Comparison of ENCODE assay signal across 18 cellular contexts in the genomic region with DNA sequence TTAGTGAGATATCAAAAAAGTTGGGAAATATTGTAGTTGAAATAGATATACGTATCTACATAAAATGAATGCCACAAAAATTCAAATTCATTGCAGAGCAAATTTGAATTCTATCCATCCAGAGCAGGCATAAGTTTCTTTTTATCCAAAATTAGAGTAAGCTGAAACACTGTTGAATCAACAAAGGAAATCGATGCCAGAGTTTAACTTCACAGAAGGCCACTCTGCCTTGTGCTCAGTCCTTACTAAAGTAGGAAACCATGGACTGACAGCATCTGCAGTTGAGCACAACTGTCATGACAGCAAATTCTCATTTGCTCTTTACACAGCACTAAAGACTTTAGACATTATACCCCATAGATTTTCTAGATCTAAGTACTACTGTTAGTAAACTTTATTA. TPM values are rescaled to one million over a fixed set of nuclear protein-coding genes. Genes with fewer than 3 reads are reported as not detected.
DNase-seq lines count a peak whose midpoint lies in the region; ATAC-seq, FAIRE-seq and TF ChIP-seq lines count a peak whose summit lies in the region.
"Had no signal": no experiment of that assay in that cellular context is flagged by ENCODE, and none has a peak within 500 bp of the region (broad histone marks: within the 10 kb centered on the region; RNA-seq: fewer than 3 reads in every experiment).

No MANE protein-coding gene starts in this region.

- no peak for DNase-seq in A549 (ENCODE audit: low read depth in 1 of 2, low spot score in 1 of 2)
- DNase-seq in Karpas-422 = no peak
- peak; percentile 20 for DNase-seq in fibroblast of peridontal ligament (ENCODE audit: extremely low read depth)
- no peak for DNase-seq in mesendoderm
- DNase-seq in NCI-H187 treated with DMSO at 0.1 percent for 48 hours (lab: John Stamatoyannopoulos, UW) = no peak
- DNase-seq in activated T-cell treated with anti-CD3 and anti-CD28 coated beads, Interleukin-2, amount 50 U/mL, for 72 hours = no peak
- DNase-seq in foreskin fibroblast = no peak
- DNase-seq in stimulated activated naive CD4-positive, alpha-beta T cell (lab: John Stamatoyannopoulos, UW) = no peak
- DNase-seq: 8988T; CD4-positive, alpha-beta T cell; DMS153; DMS79; GDM1; GM23248 had no signal

- TF ChIP-seq RAD21 in A549 (conservative IDR thresholded peaks at IDR 0.05 in 1 of 2, IDR thresholded peaks at IDR 0.05 in 1 of 2) = no peak

- H2BK5ac ChIP-seq in mesendoderm (ENCODE audit: low read length) = no peak overlapping the region

- H3K9me3 ChIP-seq in A549 (no peaks in the 10 kb centered on the region), Karpas-422 (ENCODE audit: low read length) (no peaks in the 10 kb centered on the region)
- H3K9me3 ChIP-seq: HAP-1 had no signal

- H4K8ac ChIP-seq in mesendoderm (ENCODE audit: low read depth, low read length) = no peak overlapping the region

- POLR2A ChIA-PET in A549 (lab: Yijun Ruan, JAX) = no interaction called here

- TF ChIP-seq CTCF in A549 (IDR thresholded peaks at IDR 0.05) (no peak), foreskin fibroblast (IDR thresholded peaks at IDR 0.05; ENCODE audit: low read depth, low read length) (no peak)

- H2AK5ac ChIP-seq in mesendoderm (ENCODE audit: low read length) = no peak overlapping the region

- peaks cover 6% of the 10 kb centered on the region; the same call in 1 of the 3 replicates for H3K4me1 ChIP-seq in A549
- peaks cover 51% of the 10 kb centered on the region for H3K4me1 ChIP-seq in Karpas-422 (ENCODE audit: low read length)
- no peaks in the 10 kb centered on the region for H3K4me1 ChIP-seq in mesendoderm (ENCODE audit: control insufficient read depth, low read depth, low read length)
- H3K4me1 ChIP-seq: HAP-1 had no signal

- no peaks in the 10 kb centered on the region for H3K27me3 ChIP-seq in Karpas-422 (ENCODE audit: low read length)
- no peaks in the 10 kb centered on the region for H3K27me3 ChIP-seq in mesendoderm (ENCODE audit: insufficient read depth, low read length, poor library complexity)

- H3K4me2 ChIP-seq in A549 (no peak overlapping the region), Karpas-422 (ENCODE audit: low read depth, low read length, poor library complexity, severe bottlenecking) (no peak overlapping the region), mesendoderm (ENCODE audit: low read length) (no peak overlapping the region)

- H3K79me1 ChIP-seq in mesendoderm (ENCODE audit: low read length) = no peaks in the 10 kb centered on the region

- peak overlapping the region; percentile 73 for H2BK120ac ChIP-seq in mesendoderm (ENCODE audit: low read depth, low read length)

- 73% methylated on average over 2 of the region's 2 CpGs for WGBS in A549 (ENCODE audit: missing lambda C conversion rate)
- no CpG with 5 or more reads among the region's 2 CpGs for WGBS in mesendoderm (ENCODE audit: extremely low coverage, insufficient coverage, low lambda C conversion rate)

- H3K4me1 Mint-ChIP-seq in activated T-cell treated with anti-CD3 and anti-CD28 coated beads, Interleukin-2, amount 50 U/mL, for 72 hours (ENCODE audit: low read depth) = peaks cover 42% of the 10 kb centered on the region

- H4K20me1 ChIP-seq in Karpas-422 (ENCODE audit: insufficient read depth, low read depth, low read length) = peaks cover 11% of the 10 kb centered on the region

- no peaks in the 10 kb centered on the region for H3K9me3 Mint-ChIP-seq in activated T-cell treated with anti-CD3 and anti-CD28 coated beads, Interleukin-2, amount 50 U/mL, for 72 hours
- H3K9me3 Mint-ChIP-seq: CD4-positive, alpha-beta T cell had no signal

- H3K27ac ChIP-seq in A549 = no peak overlapping the region
- H3K27ac ChIP-seq in Karpas-422 (ENCODE audit: low read length) = 0 out of 2 replicates have a peak overlapping the region, but pooled peaks have one; percentile 8
- H3K27ac ChIP-seq in mesendoderm (ENCODE audit: low read depth, low read length) = no peak overlapping the region
- H3K27ac ChIP-seq: C4-2B, GM23248 had no signal

- H3K36me3 Mint-ChIP-seq in activated T-cell treated with anti-CD3 and anti-CD28 coated beads, Interleukin-2, amount 50 U/mL, for 72 hours (ENCODE audit: insufficient read depth in 2 of 2) = peaks cover 11 to 23% of the 10 kb centered on the region in 2 donors

- CTCF ChIA-PET in A549 (lab: Yijun Ruan, JAX) = interaction anchor here (1.3 kb wide), 2 partner anchors 13 to 72 kb away, joined by 3 to 4 read pairs; no protein-coding TSS in a partner anchor

- H3K18ac ChIP-seq in mesendoderm (ENCODE audit: low read length) = no peak overlapping the region

- H3K36me3 ChIP-seq in Karpas-422 (ENCODE audit: insufficient read depth, low read length) = peaks cover 84% of the 10 kb centered on the region; the same call in 1 of the 2 replicates
- H3K36me3 ChIP-seq in mesendoderm (ENCODE audit: control insufficient read depth, insufficient read depth, low read length) = no peaks in the 10 kb centered on the region
- H3K36me3 ChIP-seq: HAP-1 had no signal

- no peaks in the 10 kb centered on the region for H3K27me3 Mint-ChIP-seq in activated T-cell treated with anti-CD3 and anti-CD28 coated beads, Interleukin-2, amount 50 U/mL, for 72 hours (ENCODE audit: low read depth)
- H3K27me3 Mint-ChIP-seq: CD4-positive, alpha-beta T cell had no signal

- H3K4me3 ChIP-seq in A549 (no peak overlapping the region), Karpas-422 (ENCODE audit: low read length) (no peak overlapping the region), mesendoderm (ENCODE audit: low read length) (no peak overlapping the region), foreskin fibroblast (ENCODE audit: low read depth in 1 of 2, low read length in 2 of 2) (no peak overlapping the region)
- H3K4me3 ChIP-seq: GM23248, HAP-1 had no signal

- no peak overlapping the region for H2BK15ac ChIP-seq in mesendoderm (replicated peaks; ENCODE audit: low read depth)

- no peak overlapping the region for H2AFZ ChIP-seq in Karpas-422 (ENCODE audit: low read length)
- H2AFZ ChIP-seq: GM23248 had no signal

- no peak overlapping the region for H3K56ac ChIP-seq in mesendoderm (ENCODE audit: low read length)

- peaks cover 96% of the 10 kb centered on the region for H3K79me2 ChIP-seq in Karpas-422 (ENCODE audit: low read length)
- no peaks in the 10 kb centered on the region for H3K79me2 ChIP-seq in mesendoderm (ENCODE audit: control insufficient read depth, insufficient read depth, low read length)

- no peak overlapping the region for H3K27ac Mint-ChIP-seq in activated T-cell treated with anti-CD3 and anti-CD28 coated beads, Interleukin-2, amount 50 U/mL, for 72 hours
- H3K27ac Mint-ChIP-seq: CD4-positive, alpha-beta T cell had no signal

- H3K9ac ChIP-seq in Karpas-422 (ENCODE audit: low read length) (no peak overlapping the region), mesendoderm (ENCODE audit: low read length) (no peak overlapping the region)
- H3K9ac ChIP-seq: GM23248 had no signal

- no peak overlapping the region for H3K23ac ChIP-seq in mesendoderm (ENCODE audit: low read length)

- no peaks in the 10 kb centered on the region for H3K9me2 ChIP-seq in Karpas-422 (replicated peaks; ENCODE audit: insufficient read depth, low read length)

- no peak overlapping the region for H4K5ac ChIP-seq in mesendoderm (ENCODE audit: low read length)

- no peak overlapping the region for H3K4ac ChIP-seq in mesendoderm (ENCODE audit: low read depth, low read length)

- no peak for TF ChIP-seq EP300 in A549 (IDR thresholded peaks at IDR 0.05)

- H3K4me3 Mint-ChIP-seq in activated T-cell treated with anti-CD3 and anti-CD28 coated beads, Interleukin-2, amount 50 U/mL, for 72 hours = no peak overlapping the region
- H3K4me3 Mint-ChIP-seq: CD4-positive, alpha-beta T cell had no signal

- no peak for ATAC-seq in A549
- no peak for ATAC-seq in activated T-cell treated with anti-CD3 and anti-CD28 coated beads, Interleukin-2, amount 50 U/mL, for 72 hours (replicated peaks in 1 of 2)

- TF ChIP-seq POLR2A in A549 (IDR thresholded peaks at IDR 0.05; ENCODE audit: low read length) = no peak

- FAIRE-seq in A549 (lab: Jason Lieb, UNC) = peak; percentile 7
- FAIRE-seq: GM12892, GM18507 had no signal

TF ChIP-seq in A549, 52 proteins besides CTCF, POLR2A, EP300 and RAD21 (continues in another document):
- TF ChIP-seq HEYL (CRISPR knock-in tag; IDR thresholded peaks at IDR 0.05) (no peak), SMC3 (IDR thresholded peaks at IDR 0.05) (no peak), PBX3 (IDR thresholded peaks at IDR 0.05) (no peak), HOXA7 (CRISPR knock-in tag; IDR thresholded peaks at IDR 0.05) (no peak), ZFP36 (IDR thresholded peaks at IDR 0.05; ENCODE audit: borderline replicate concordance, partially characterized antibody) (no peak), ZSCAN20 (CRISPR knock-in tag; IDR thresholded peaks at IDR 0.05) (no peak)
- TF ChIP-seq, protein P1, sequence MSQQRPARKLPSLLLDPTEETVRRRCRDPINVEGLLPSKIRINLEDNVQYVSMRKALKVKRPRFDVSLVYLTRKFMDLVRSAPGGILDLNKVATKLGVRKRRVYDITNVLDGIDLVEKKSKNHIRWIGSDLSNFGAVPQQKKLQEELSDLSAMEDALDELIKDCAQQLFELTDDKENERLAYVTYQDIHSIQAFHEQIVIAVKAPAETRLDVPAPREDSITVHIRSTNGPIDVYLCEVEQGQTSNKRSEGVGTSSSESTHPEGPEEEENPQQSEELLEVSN (IDR thresholded peaks at IDR 0.05; ENCODE audit: borderline replicate concordance, low read depth) = no peak

RNA-seq across cellular contexts. Expression of gene ATOSA, which starts 15.3 kb away (rescaled TPM):
- 22.6 and 25.9 TPM in 2 replicates for polyA plus RNA-seq in A549 (2011; rRNA removed)
- polyA plus RNA-seq in A549 (2012; cell fraction: cytosol; rRNA removed) = 2.3 and 2.7 TPM in 2 replicates
- 3.5 and 5.2 TPM in 2 replicates for polyA plus RNA-seq in A549 (2012; cell fraction: nucleus; rRNA removed)
- 7.8 to 10.0 TPM (median 9.2 TPM) in 3 replicates for polyA plus RNA-seq in A549 (2017; fragmentation: RNase III; extraction: RNeasy Plus Mini Kit Qiagen cat#74134 plus additional on column Dnase treatment)
- 23.0 and 31.0 TPM in 2 replicates for polyA minus RNA-seq in A549 (2011; rRNA and poly(A)+ RNA removed)
- total RNA-seq in Karpas-422 (2014; rRNA removed; shearing (Covaris generic); ENCODE audit: low replicate concordance) = 107 and 255 TPM in 2 replicates
- polyA plus RNA-seq in mesendoderm (2013, experiment 1 of 2) = 2.5 TPM
- 2.4 TPM for polyA plus RNA-seq in mesendoderm (2013, experiment 2 of 2)
- 10 to 100 TPM; 37.2 to 41.7 TPM for total RNA-seq in activated T-cell treated with anti-CD3 and anti-CD28 coated beads, Interleukin-2, amount 50 U/mL, for 72 hours
